Comparison of ENCODE assay signal across 25 cellular contexts in genomic region chr2:30883822-30884221, GRCh38.
A peak's percentile ranks its signal among the peaks of the same experiment; 100 is the strongest.
DNase-seq lines count a peak whose midpoint lies in the region; ATAC-seq and TF ChIP-seq lines count a peak whose summit lies in the region.
"Had no signal": no experiment of that assay in that cellular context is flagged by ENCODE, and none has a peak within 500 bp of the region (broad histone marks: within the 10 kb centered on the region; RNA-seq: fewer than 3 reads in every experiment).

No MANE protein-coding gene starts in this region.

- peaks cover 10% of the 10 kb centered on the region for H3K9me2 ChIP-seq in GM23338 (ENCODE audit: insufficient read depth)

- no peak overlapping the region for H3K4me3 Mint-ChIP-seq in GM23338
- H3K4me3 Mint-ChIP-seq: CD14-positive monocyte; CD4-positive, alpha-beta T cell; CD8-positive, alpha-beta memory T cell; HFFc6 had no signal

- H3K27me3 Mint-ChIP-seq in GM23338 (ENCODE audit: insufficient read depth, low read depth, poor library complexity), result peaks cover 11% of the 10 kb centered on the region

- H3K9me3 ChIP-seq in left lung (no peaks in the 10 kb centered on the region), SJCRH30 (replicated peaks) (no peaks in the 10 kb centered on the region), tibial nerve (peaks cover 0 to 4% (median 0%) of the 10 kb centered on the region in 4 donors)
- H3K9me3 ChIP-seq: A549, BE2C, HAP-1 had no signal

- ATAC-seq in GM23338 (peak; percentile 65), left lung (peak; percentile 26), HG03439 (IDR thresholded peaks at IDR 0.05; ENCODE audit: unreplicated experiment) (no peak), GM18867 (IDR thresholded peaks at IDR 0.05; ENCODE audit: unreplicated experiment) (no peak)
- ATAC-seq: A549 had no signal

- H3K27ac ChIP-seq in GM23338 (ENCODE audit: low read depth) (no peak overlapping the region), left lung (no peak overlapping the region), SJCRH30 (no peak overlapping the region), tibial nerve (no peak overlapping the region)
- H3K27ac ChIP-seq: A549; BLaER1 treated with 17β-estradiol and CSF1 and Interleukin-3, amounts not matched to agents 10 nM and 100 nM; GM23248 had no signal

- peaks cover 8% of the 10 kb centered on the region for H3K9me3 Mint-ChIP-seq in GM23338
- H3K9me3 Mint-ChIP-seq: CD14-positive monocyte; CD4-positive, alpha-beta T cell; CD8-positive, alpha-beta memory T cell had no signal

- no peaks in the 10 kb centered on the region for H3F3A ChIP-seq in GM23338 (replicated peaks; ENCODE audit: low read depth)

- TF ChIP-seq CTCF in GM23338 (conservative IDR thresholded peaks at IDR 0.05; ENCODE audit: low read depth in 2 of 2), result peak in 1 of 2 experiments; percentile 38; a peak in 2 of 4 replicates
- no peak for TF ChIP-seq CTCF in left lung (IDR thresholded peaks at IDR 0.05)
- no peak for TF ChIP-seq CTCF in tibial nerve (IDR thresholded peaks at IDR 0.05)

- TF ChIP-seq POLR2A in tibial nerve (IDR thresholded peaks at IDR 0.05), result no peak

- no peak overlapping the region for H3K4me2 ChIP-seq in GM23338
- H3K4me2 ChIP-seq: A549 had no signal

- H4K20me1 ChIP-seq in GM23338 (replicated peaks; ENCODE audit: insufficient read depth), result no peaks in the 10 kb centered on the region
- H4K20me1 ChIP-seq: BLaER1 treated with 17β-estradiol and CSF1 and Interleukin-3, amounts not matched to agents 10 nM and 100 nM had no signal

- WGBS in tibial nerve, 2 donors, result 80% methylated on average over 3 of the region's 3 CpGs

- H3K27ac Mint-ChIP-seq in GM23338, result no peak overlapping the region
- H3K27ac Mint-ChIP-seq: CD4-positive, alpha-beta T cell; CD8-positive, alpha-beta memory T cell; HFFc6 had no signal

- 0 out of 2 replicates have a peak overlapping the region, but pooled peaks have one; percentile 38 for H2AFZ ChIP-seq in GM23338
- H2AFZ ChIP-seq: GM23248 had no signal

- H3K36me3 Mint-ChIP-seq in GM23338 (ENCODE audit: low read depth), result peaks cover 11% of the 10 kb centered on the region; the same call in 2 of the 3 replicates
- H3K36me3 Mint-ChIP-seq: CD14-positive monocyte; CD8-positive, alpha-beta memory T cell had no signal

- peak; percentile 40 for DNase-seq in GM23338 (ENCODE audit: low spot score)
- DNase-seq in NCI-H526 treated with DMSO at 0.1 percent for 48 hours (lab: John Stamatoyannopoulos, UW), result peak; percentile 97
- peak; percentile 60 for DNase-seq in iPS-NIHi11 (ENCODE audit: low spot score)
- no peak for DNase-seq in left lung
- no peak for DNase-seq in SJCRH30
- no peak for DNase-seq in tibial nerve (ENCODE audit: low spot score in 2 of 2)
- DNase-seq: 8988T; ACHN; AML-193; BE2C; Calu3; CD4-positive, alpha-beta T cell; CD8-positive, alpha-beta memory T cell; COR-L47; DMS53; DMS79 treated with DMSO at 0.1 percent for 48 hours; GF-D8; GM23248; HFFc6 had no signal

- no peaks in the 10 kb centered on the region for H3K79me2 ChIP-seq in GM23338 (replicated peaks; ENCODE audit: insufficient read depth)

- intact Hi-C loops in left lung (cut with DNase I), result no loop called here

- H3K4me3 ChIP-seq in GM23338 (no peak overlapping the region), left lung (no peak overlapping the region), SJCRH30 (no peak overlapping the region), tibial nerve (no peak overlapping the region)
- H3K4me3 ChIP-seq: A549; BLaER1 treated with 17β-estradiol and CSF1 and Interleukin-3, amounts not matched to agents 10 nM and 100 nM; GM23248; HAP-1 had no signal

- no peak for TF ChIP-seq EP300 in tibial nerve (IDR thresholded peaks at IDR 0.05)

- H3K27me3 ChIP-seq in GM23338 (ENCODE audit: insufficient read depth) (no peaks in the 10 kb centered on the region), left lung (no peaks in the 10 kb centered on the region), SJCRH30 (no peaks in the 10 kb centered on the region; the same call in 1 of the 2 replicates), tibial nerve (no peaks in the 10 kb centered on the region)
- H3K27me3 ChIP-seq: BE2C; BLaER1 treated with 17β-estradiol and CSF1 and Interleukin-3, amounts not matched to agents 10 nM and 100 nM had no signal

- H3K4me1 Mint-ChIP-seq in GM23338, result peaks cover 30% of the 10 kb centered on the region
- H3K4me1 Mint-ChIP-seq: CD8-positive, alpha-beta memory T cell had no signal

- H3K4me1 ChIP-seq in GM23338 (ENCODE audit: insufficient read depth) (peaks cover 7% of the 10 kb centered on the region; the same call in 1 of the 2 replicates), left lung (no peaks in the 10 kb centered on the region), SJCRH30 (no peaks in the 10 kb centered on the region), tibial nerve (no peaks in the 10 kb centered on the region)
- H3K4me1 ChIP-seq: BE2C, HAP-1 had no signal

- no peaks in the 10 kb centered on the region for H3K36me3 ChIP-seq in GM23338 (ENCODE audit: insufficient read depth)
- no peaks in the 10 kb centered on the region for H3K36me3 ChIP-seq in left lung
- H3K36me3 ChIP-seq in SJCRH30, result no peaks in the 10 kb centered on the region
- no peaks in the 10 kb centered on the region for H3K36me3 ChIP-seq in tibial nerve
- H3K36me3 ChIP-seq: BE2C; BLaER1 treated with 17β-estradiol and CSF1 and Interleukin-3, amounts not matched to agents 10 nM and 100 nM; HAP-1 had no signal

TF ChIP-seq in GM23338, 12 proteins besides CTCF, POLR2A, EP300 and RAD21:
- TF ChIP-seq POLR2AphosphoS5 (IDR thresholded peaks at IDR 0.05; ENCODE audit: low read depth), result no peak
- no peak for TF ChIP-seq ZNF462 (CRISPR knock-in tag; IDR thresholded peaks at IDR 0.05)
- no peak for TF ChIP-seq EZH2phosphoT487 (IDR thresholded peaks at IDR 0.05; ENCODE audit: unreplicated experiment)
- no peak for TF ChIP-seq NANOG (IDR thresholded peaks at IDR 0.05; ENCODE audit: borderline replicate concordance)

Comparison
In these comparisons a context has a peak if more than half of its experiments do, and no peak if none do; other contexts are left out.
1. ATAC-seq: peak in GM23338 (single experiment) and left lung (single experiment); none in HG03439 (single experiment) and GM18867 (single experiment).
2. DNase-seq: peak in GM23338 (single experiment), NCI-H526 treated with DMSO at 0.1 percent for 48 hours (single experiment) and iPS-NIHi11 (single experiment); none in left lung (0 of 2), SJCRH30 (0 of 2) and tibial nerve (0 of 2).